1 cellular context compared by ENCODE assay signal in the genomic region with DNA sequence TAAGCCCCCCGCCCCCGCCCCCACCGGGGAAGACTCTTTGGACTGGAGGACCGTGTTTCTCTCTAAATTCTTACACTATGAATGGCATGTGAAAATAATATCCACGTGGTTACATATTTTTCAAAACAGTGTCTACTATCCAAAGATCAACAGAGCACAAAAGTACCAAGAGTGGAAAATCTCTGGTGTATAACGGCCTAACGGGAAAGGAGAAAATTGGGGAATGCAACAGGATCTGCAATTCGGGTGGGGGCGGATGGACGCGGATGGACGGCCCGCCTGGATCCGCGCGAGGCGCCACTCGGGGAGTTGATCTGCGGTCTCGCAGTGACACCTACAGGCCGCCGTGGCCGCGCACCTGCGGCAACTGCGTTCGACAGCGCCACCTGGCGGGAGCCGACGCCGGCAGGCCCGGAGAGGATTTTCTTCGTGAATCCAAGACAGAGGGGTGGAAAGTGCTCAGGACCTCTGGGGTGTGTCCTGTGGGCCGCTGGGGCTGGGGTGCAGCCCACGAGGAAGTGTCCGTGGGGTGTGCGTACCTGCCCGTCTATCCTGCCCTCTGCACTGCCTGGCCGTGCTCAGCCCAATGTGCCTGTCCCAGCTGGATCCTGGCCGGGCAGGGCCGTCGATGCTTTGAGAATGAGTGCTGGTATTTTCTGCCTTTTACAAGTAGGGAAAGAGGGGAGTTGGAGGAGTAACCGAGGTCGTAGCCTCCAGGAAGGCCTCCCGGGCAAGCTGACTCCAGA.
A peak's percentile ranks its signal among the peaks of the same experiment; 100 is the strongest.
TF ChIP-seq lines count a peak whose summit lies in the region.

No MANE protein-coding gene starts in this region.

TF ChIP-seq in GM12878, 131 proteins besides CTCF, POLR2A, EP300 and RAD21 (continued from another document):
- TF ChIP-seq, protein P1, sequence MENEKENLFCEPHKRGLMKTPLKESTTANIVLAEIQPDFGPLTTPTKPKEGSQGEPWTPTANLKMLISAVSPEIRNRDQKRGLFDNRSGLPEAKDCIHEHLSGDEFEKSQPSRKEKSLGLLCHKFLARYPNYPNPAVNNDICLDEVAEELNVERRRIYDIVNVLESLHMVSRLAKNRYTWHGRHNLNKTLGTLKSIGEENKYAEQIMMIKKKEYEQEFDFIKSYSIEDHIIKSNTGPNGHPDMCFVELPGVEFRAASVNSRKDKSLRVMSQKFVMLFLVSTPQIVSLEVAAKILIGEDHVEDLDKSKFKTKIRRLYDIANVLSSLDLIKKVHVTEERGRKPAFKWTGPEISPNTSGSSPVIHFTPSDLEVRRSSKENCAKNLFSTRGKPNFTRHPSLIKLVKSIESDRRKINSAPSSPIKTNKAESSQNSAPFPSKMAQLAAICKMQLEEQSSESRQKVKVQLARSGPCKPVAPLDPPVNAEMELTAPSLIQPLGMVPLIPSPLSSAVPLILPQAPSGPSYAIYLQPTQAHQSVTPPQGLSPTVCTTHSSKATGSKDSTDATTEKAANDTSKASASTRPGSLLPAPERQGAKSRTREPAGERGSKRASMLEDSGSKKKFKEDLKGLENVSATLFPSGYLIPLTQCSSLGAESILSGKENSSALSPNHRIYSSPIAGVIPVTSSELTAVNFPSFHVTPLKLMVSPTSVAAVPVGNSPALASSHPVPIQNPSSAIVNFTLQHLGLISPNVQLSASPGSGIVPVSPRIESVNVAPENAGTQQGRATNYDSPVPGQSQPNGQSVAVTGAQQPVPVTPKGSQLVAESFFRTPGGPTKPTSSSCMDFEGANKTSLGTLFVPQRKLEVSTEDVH (IDR thresholded peaks at IDR 0.05; ENCODE audit: low read depth, partially characterized antibody), result no peak
- TF ChIP-seq ZNF384 (IDR thresholded peaks at IDR 0.05; ENCODE audit: borderline replicate concordance, low read depth, low read length), result no peak
- no peak for TF ChIP-seq HDGF (IDR thresholded peaks at IDR 0.05)
- TF ChIP-seq PML (IDR thresholded peaks at IDR 0.05; ENCODE audit: low read length), result no peak
- no peak for TF ChIP-seq PAX8 (IDR thresholded peaks at IDR 0.05)
- no peak for TF ChIP-seq CBX3 (IDR thresholded peaks at IDR 0.05; ENCODE audit: borderline replicate concordance, low read depth)
- TF ChIP-seq ZBED1 (IDR thresholded peaks at IDR 0.05; ENCODE audit: borderline replicate concordance), result no peak
- TF ChIP-seq, protein P2, sequence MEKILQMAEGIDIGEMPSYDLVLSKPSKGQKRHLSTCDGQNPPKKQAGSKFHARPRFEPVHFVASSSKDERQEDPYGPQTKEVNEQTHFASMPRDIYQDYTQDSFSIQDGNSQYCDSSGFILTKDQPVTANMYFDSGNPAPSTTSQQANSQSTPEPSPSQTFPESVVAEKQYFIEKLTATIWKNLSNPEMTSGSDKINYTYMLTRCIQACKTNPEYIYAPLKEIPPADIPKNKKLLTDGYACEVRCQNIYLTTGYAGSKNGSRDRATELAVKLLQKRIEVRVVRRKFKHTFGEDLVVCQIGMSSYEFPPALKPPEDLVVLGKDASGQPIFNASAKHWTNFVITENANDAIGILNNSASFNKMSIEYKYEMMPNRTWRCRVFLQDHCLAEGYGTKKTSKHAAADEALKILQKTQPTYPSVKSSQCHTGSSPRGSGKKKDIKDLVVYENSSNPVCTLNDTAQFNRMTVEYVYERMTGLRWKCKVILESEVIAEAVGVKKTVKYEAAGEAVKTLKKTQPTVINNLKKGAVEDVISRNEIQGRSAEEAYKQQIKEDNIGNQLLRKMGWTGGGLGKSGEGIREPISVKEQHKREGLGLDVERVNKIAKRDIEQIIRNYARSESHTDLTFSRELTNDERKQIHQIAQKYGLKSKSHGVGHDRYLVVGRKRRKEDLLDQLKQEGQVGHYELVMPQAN (conservative IDR thresholded peaks at IDR 0.05), result no peak
- 0 out of 2 replicates have a peak, but pooled peaks have one; percentile 13 for TF ChIP-seq HCFC1 (IDR thresholded peaks at IDR 0.05; ENCODE audit: low read length)
- no peak for TF ChIP-seq BCL11A (IDR thresholded peaks at IDR 0.05; ENCODE audit: low read depth, low read length)
- TF ChIP-seq NFYA (IDR thresholded peaks at IDR 0.05; ENCODE audit: borderline replicate concordance, low read depth, low read length), result no peak
- no peak for TF ChIP-seq CEBPB (IDR thresholded peaks at IDR 0.05; ENCODE audit: borderline replicate concordance in 1 of 2, low read depth in 2 of 2, low read length in 2 of 2)
- no peak for TF ChIP-seq BMI1 (IDR thresholded peaks at IDR 0.05; ENCODE audit: borderline replicate concordance)
- TF ChIP-seq NRF1 (conservative IDR thresholded peaks at IDR 0.05; ENCODE audit: low read depth, low read length), result no peak
- no peak for TF ChIP-seq STAT3 (IDR thresholded peaks at IDR 0.05; ENCODE audit: low read depth, low read length)
- peak; percentile 93 for TF ChIP-seq TCF12 (IDR thresholded peaks at IDR 0.05; ENCODE audit: low read depth, low read length)
- no peak for TF ChIP-seq CHD4 (IDR thresholded peaks at IDR 0.05)
- TF ChIP-seq TCF3 (IDR thresholded peaks at IDR 0.05; ENCODE audit: borderline replicate concordance, insufficient read depth, low read depth, low read length), result peak; percentile 85
TF ChIP-seq in GM12878: peak in this region for 23.
